8 cellular contexts compared by ENCODE assay signal in the genomic region with DNA sequence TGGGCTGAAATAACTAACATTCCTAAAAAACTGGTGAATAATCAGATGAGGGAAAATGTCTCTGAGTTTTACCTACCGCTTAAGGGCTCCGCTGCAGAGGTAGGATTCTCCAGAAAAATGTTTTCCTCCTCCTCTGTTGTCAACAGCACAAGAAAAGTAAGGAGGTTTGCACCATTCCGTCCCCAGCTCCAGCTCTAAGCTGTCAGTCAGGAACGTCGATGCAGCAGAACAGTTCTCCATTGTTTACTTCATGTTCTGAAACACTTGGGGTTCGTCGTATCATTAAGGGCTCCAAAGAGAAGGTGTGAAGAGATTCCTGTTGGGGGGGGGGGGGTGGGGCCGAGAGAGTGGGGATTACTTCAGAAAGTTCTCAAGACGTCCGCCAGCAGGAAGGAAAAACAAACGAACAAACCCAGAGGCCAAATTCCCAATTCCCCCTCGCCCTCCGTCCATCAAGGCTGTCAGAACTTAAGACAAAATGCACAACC. TPM values are rescaled to one million over a fixed set of nuclear protein-coding genes. Genes with fewer than 3 reads are reported as not detected.
DNase-seq lines count a peak whose midpoint lies in the region; ATAC-seq and TF ChIP-seq lines count a peak whose summit lies in the region.

No MANE protein-coding gene starts in this region.

- no peak overlapping the region for H2BK5ac ChIP-seq in trophoblast cell (ENCODE audit: low read depth, low read length, poor library complexity)

- H3K4ac ChIP-seq in trophoblast cell (ENCODE audit: low read depth, low read length): peak overlapping the region; percentile 86

- H3K4me3 ChIP-seq in left ventricle myocardium inferior: peak overlapping the region; percentile 94
- peak overlapping the region; percentile 87 for H3K4me3 ChIP-seq in fibroblast of the aortic adventitia (ENCODE audit: low read depth, low read length)
- H3K4me3 ChIP-seq in trophoblast cell (ENCODE audit: low read depth, low read length): peak overlapping the region; percentile 96

- peak overlapping the region; percentile 99 for H2AFZ ChIP-seq in trophoblast cell (ENCODE audit: insufficient read depth, low read length, poor library complexity)

- H3K9me3 ChIP-seq in left ventricle myocardium inferior (replicated peaks) (no peaks in the 10 kb centered on the region), trophoblast cell (ENCODE audit: insufficient read depth, low read depth, low read length) (no peaks in the 10 kb centered on the region)

- no CpG with 5 or more reads among the region's 13 CpGs for WGBS in trophoblast cell (ENCODE audit: extremely low coverage, insufficient coverage, insufficient read length)

- H3K18ac ChIP-seq in trophoblast cell (ENCODE audit: low read length): no peak overlapping the region

- H3K27me3 ChIP-seq in left ventricle myocardium inferior (ENCODE audit: low read depth) (no peaks in the 10 kb centered on the region), trophoblast cell (ENCODE audit: insufficient read depth, low read length) (no peaks in the 10 kb centered on the region)

- H2BK120ac ChIP-seq in trophoblast cell (ENCODE audit: insufficient read depth, low read length, poor library complexity): peak overlapping the region; percentile 72

- peaks cover 6% of the 10 kb centered on the region for H3K79me1 ChIP-seq in trophoblast cell (ENCODE audit: low read length)

- H3K4me2 ChIP-seq in trophoblast cell (ENCODE audit: low read length): peak overlapping the region; percentile 62

- H3K4me1 ChIP-seq in left ventricle myocardium inferior (peaks cover 22% of the 10 kb centered on the region), trophoblast cell (ENCODE audit: control insufficient read depth in 1 of 2, insufficient read depth in 2 of 2, low read length in 2 of 2) (no peaks in the 10 kb centered on the region)

- no peak overlapping the region for H2BK12ac ChIP-seq in trophoblast cell (ENCODE audit: low read length)

- H3K23ac ChIP-seq in trophoblast cell (ENCODE audit: low read length): no peak overlapping the region

- TF ChIP-seq CTCF in left ventricle myocardium inferior (IDR thresholded peaks at IDR 0.05; ENCODE audit: borderline replicate concordance) (no peak), fibroblast of the aortic adventitia (IDR thresholded peaks at IDR 0.05; ENCODE audit: insufficient read depth, low read length) (no peak)

- no peaks in the 10 kb centered on the region for H3K36me3 ChIP-seq in left ventricle myocardium inferior
- peaks cover 5 to 8% of the 10 kb centered on the region in 2 experiments for H3K36me3 ChIP-seq in trophoblast cell (ENCODE audit: control insufficient read depth in 1 of 2, insufficient read depth in 2 of 2, low read length in 2 of 2)

- ATAC-seq in Right ventricle myocardium inferior (no peak), HG02885 (IDR thresholded peaks at IDR 0.05; ENCODE audit: poor library complexity, unreplicated experiment) (peak; percentile 3), HG03280 (IDR thresholded peaks at IDR 0.05; ENCODE audit: unreplicated experiment) (no peak), GM18867 (IDR thresholded peaks at IDR 0.05; ENCODE audit: unreplicated experiment) (no peak)

- no peak for DNase-seq in left ventricle myocardium inferior
- no peak for DNase-seq in Right ventricle myocardium inferior (ENCODE audit: missing footprints)
- DNase-seq in SW480 (ENCODE audit: low spot score): peak; percentile 8
- no peak for DNase-seq in fibroblast of the aortic adventitia (ENCODE audit: low read depth)
- peak in 1 of 2 donors; percentile 26 for DNase-seq in trophoblast cell

- peaks cover 7% of the 10 kb centered on the region for H3K79me2 ChIP-seq in trophoblast cell (ENCODE audit: control insufficient read depth, insufficient read depth, low read length, poor library complexity)

- no peak overlapping the region for H4K12ac ChIP-seq in trophoblast cell (ENCODE audit: low read depth, low read length)

- no peak overlapping the region for H4K91ac ChIP-seq in trophoblast cell (ENCODE audit: low read depth, low read length)

- H3K27ac ChIP-seq in left ventricle myocardium inferior (replicated peaks): peak overlapping the region; percentile 69
- H3K27ac ChIP-seq in trophoblast cell (ENCODE audit: low read depth, low read length): no peak overlapping the region

- H3K9ac ChIP-seq in trophoblast cell (ENCODE audit: low read length): peak overlapping the region; percentile 90

- H4K8ac ChIP-seq in trophoblast cell (ENCODE audit: low read depth, low read length): no peak overlapping the region

- no peak overlapping the region for H2AK5ac ChIP-seq in trophoblast cell (ENCODE audit: low read length)

- H3K14ac ChIP-seq in trophoblast cell (ENCODE audit: low read length): peak overlapping the region; percentile 92

- intact Hi-C loops in left ventricle myocardium inferior (cut with micrococcal nuclease) (no loop called here), Right ventricle myocardium inferior (cut with DNase I) (loop anchor here (10.0 kb wide), 1 partner anchor 757 kb away; a partner anchor contains a TSS)

RNA-seq across cellular contexts. Expression of a gene that starts 0.7 kb away (rescaled TPM):
- total RNA-seq in left ventricle myocardium inferior: 1.9 TPM
- 1.9 TPM for total RNA-seq in Right ventricle myocardium inferior
- total RNA-seq in fibroblast of the aortic adventitia (ENCODE audit: low replicate concordance): 11.4 and 48.2 TPM in 2 replicates
- 8.7 and 8.8 TPM in 2 replicates for polyA plus RNA-seq in trophoblast cell (2013)
